8 cellular contexts compared by ENCODE assay signal in the genomic region with DNA sequence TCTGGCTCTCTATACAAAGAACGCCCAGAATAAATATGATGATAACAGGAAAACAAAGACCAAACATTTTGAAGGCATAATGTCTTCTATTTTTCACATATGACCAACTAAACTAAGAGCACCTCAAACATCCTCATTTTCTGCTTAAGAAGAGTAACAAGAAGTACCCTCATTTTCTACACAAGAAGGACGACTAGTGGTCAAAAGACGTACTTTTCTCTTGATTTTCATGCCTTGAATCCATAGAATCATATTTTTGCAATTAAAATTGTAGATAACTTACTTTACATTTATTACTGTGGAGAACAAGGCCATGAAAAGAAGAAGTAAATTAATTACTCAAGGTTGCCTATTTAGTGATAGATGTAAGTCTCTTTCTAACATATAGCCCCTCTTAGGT.
DNase-seq lines count a peak whose midpoint lies in the region; ATAC-seq, FAIRE-seq and TF ChIP-seq lines count a peak whose summit lies in the region.

No MANE protein-coding gene starts in this region.

- in situ Hi-C loops in GM23248 (cut with MboI): loop anchor here (10.0 kb wide), 1 partner anchor 839 kb away; no protein-coding TSS in a partner anchor

- H3K9ac ChIP-seq in GM23248: no peak overlapping the region
- H3K9ac ChIP-seq in astrocyte (ENCODE audit: low read length): no peak overlapping the region

- H3K4me1 ChIP-seq in GM23248 (ENCODE audit: insufficient read depth) (peaks cover 26% of the 10 kb centered on the region), astrocyte (ENCODE audit: insufficient read depth, low read length) (no peaks in the 10 kb centered on the region)

- H3F3A ChIP-seq in GM23248 (ENCODE audit: insufficient read depth): peaks cover 12% of the 10 kb centered on the region; the same call in 1 of the 2 replicates

- H3K27me3 Mint-ChIP-seq in astrocyte (ENCODE audit: low read depth, unreplicated experiment): peaks cover 3% of the 10 kb centered on the region

- no peaks in the 10 kb centered on the region for H3K27me3 ChIP-seq in GM23248 (replicated peaks; ENCODE audit: insufficient read depth)
- no peaks in the 10 kb centered on the region for H3K27me3 ChIP-seq in astrocyte (ENCODE audit: insufficient read depth, low read length)
- H3K27me3 ChIP-seq in kidney epithelial cell (ENCODE audit: control insufficient read depth, insufficient read depth, low read length): no peaks in the 10 kb centered on the region

- TF ChIP-seq CTCF in astrocyte (IDR thresholded peaks at IDR 0.05; ENCODE audit: insufficient read depth, low read depth, low read length): peak; percentile 48
- TF ChIP-seq CTCF in kidney epithelial cell (IDR thresholded peaks at IDR 0.05; ENCODE audit: insufficient read depth, low read length, poor library complexity, severe bottlenecking): peak; percentile 40

- H3K9me3 ChIP-seq in GM23248 (ENCODE audit: low read depth): no peaks in the 10 kb centered on the region
- H3K9me3 ChIP-seq in astrocyte (ENCODE audit: insufficient read depth, low read depth, low read length): no peaks in the 10 kb centered on the region

- H3K4me3 Mint-ChIP-seq in astrocyte (ENCODE audit: unreplicated experiment): no peak overlapping the region

- H3K27ac Mint-ChIP-seq in astrocyte (ENCODE audit: unreplicated experiment): no peak overlapping the region

- FAIRE-seq in astrocyte (lab: Jason Lieb, UNC): peak; percentile 82

- H3K9me3 Mint-ChIP-seq in astrocyte (ENCODE audit: unreplicated experiment): no peaks in the 10 kb centered on the region

- H3K27ac ChIP-seq in GM23248 (no peak overlapping the region), astrocyte (ENCODE audit: low read depth, low read length) (no peak overlapping the region)

- H3K36me3 Mint-ChIP-seq in astrocyte (ENCODE audit: low read depth, unreplicated experiment): no peaks in the 10 kb centered on the region

- 1 to 5% methylated on average over 3 of the region's 3 CpGs for WGBS in GM23248 (ENCODE audit: low coverage in 1 of 2, low lambda C conversion rate in 2 of 2, missing lambda C conversion rate in 2 of 2), 2 experiments

- H3K4me3 ChIP-seq in GM23248 (no peak overlapping the region), astrocyte (ENCODE audit: insufficient read depth, low read depth, low read length) (no peak overlapping the region), kidney epithelial cell (ENCODE audit: low read depth, low read length) (no peak overlapping the region)

- H3K9me2 ChIP-seq in GM23248 (ENCODE audit: insufficient read depth): no peaks in the 10 kb centered on the region

- H3K79me2 ChIP-seq in GM23248 (ENCODE audit: insufficient read depth): no peaks in the 10 kb centered on the region
- H3K79me2 ChIP-seq in astrocyte (ENCODE audit: insufficient read depth, low read length): no peaks in the 10 kb centered on the region

- H2AFZ ChIP-seq in GM23248 (no peak overlapping the region), astrocyte (ENCODE audit: low read depth, low read length) (no peak overlapping the region)

- H4K20me1 ChIP-seq in GM23248 (ENCODE audit: insufficient read depth) (no peaks in the 10 kb centered on the region), astrocyte (ENCODE audit: insufficient read depth, low read length) (no peaks in the 10 kb centered on the region)

- no peak overlapping the region for H3K4me2 ChIP-seq in GM23248 (ENCODE audit: unreplicated experiment)
- H3K4me2 ChIP-seq in astrocyte (ENCODE audit: low read length): no peak overlapping the region

- no peak for ATAC-seq in GM18907 (IDR thresholded peaks at IDR 0.05; ENCODE audit: unreplicated experiment)

- DNase-seq in AML-193 (lab: John Stamatoyannopoulos, UW) (peak; percentile 65 to 74), GM23248 (peak; percentile 77), NCI-H2081 (lab: John Stamatoyannopoulos, UW) (peak; percentile 15 to 37), astrocyte (ENCODE audit: low read depth) (peak; percentile 56), kidney epithelial cell (ENCODE audit: low read depth) (peak; percentile 16), GM19238 (ENCODE audit: insufficient read length, low spot score) (no peak), D341Med (ENCODE audit: low spot score) (no peak)

- H3K4me1 Mint-ChIP-seq in astrocyte (ENCODE audit: low read depth, unreplicated experiment): peaks cover 3% of the 10 kb centered on the region

- H3K36me3 ChIP-seq in GM23248 (ENCODE audit: low read depth) (no peaks in the 10 kb centered on the region), astrocyte (ENCODE audit: insufficient read depth, low read length) (no peaks in the 10 kb centered on the region), kidney epithelial cell (ENCODE audit: control insufficient read depth, insufficient read depth, low read length) (no peaks in the 10 kb centered on the region)

Comparison
In these comparisons a context has a peak if more than half of its experiments do, and no peak if none do; other contexts are left out.
1. DNase-seq: peak in AML-193 (2 of 2), GM23248 (single experiment), NCI-H2081 (2 of 2), astrocyte (single experiment) and kidney epithelial cell (single experiment); none in GM19238 (single experiment) and D341Med (single experiment).